1 cellular context compared by ENCODE assay signal in the genomic region with DNA sequence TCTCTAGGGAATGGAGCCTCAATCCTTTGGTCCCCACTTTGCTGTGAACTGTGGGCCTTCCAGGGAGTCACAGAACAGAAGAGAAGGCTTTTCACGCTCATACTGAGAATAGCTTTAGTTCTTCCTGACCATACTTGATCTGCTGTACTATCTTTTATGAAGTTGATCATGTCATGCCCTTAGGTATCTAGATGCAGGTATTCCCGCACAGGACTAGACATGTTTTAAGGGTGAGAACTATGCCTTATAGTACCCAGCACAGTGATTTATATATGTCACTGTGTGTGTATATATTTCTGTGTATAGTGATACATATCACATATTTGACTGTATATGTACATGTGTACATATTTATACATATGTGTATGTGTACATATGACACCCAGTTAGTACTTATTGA.
TF ChIP-seq lines count a peak whose summit lies in the region.

No MANE protein-coding gene starts in this region.

TF ChIP-seq in IMR-90, 13 proteins besides CTCF, POLR2A, EP300 and RAD21 (continued from another document):
- no peak for TF ChIP-seq SMC3 (IDR thresholded peaks at IDR 0.05; ENCODE audit: low read depth, low read length)
- no peak for TF ChIP-seq RFX5 (IDR thresholded peaks at IDR 0.05; ENCODE audit: low read depth, low read length)
- no peak for TF ChIP-seq FOS (IDR thresholded peaks at IDR 0.05; ENCODE audit: low read depth, low read length)
TF ChIP-seq in IMR-90: peak in this region for 0.
